ENCODE assay signal across 40 cellular contexts in genomic region chr7:141631525-141631924, GRCh38.
"Had no signal": no experiment of that assay in that cellular context is flagged by ENCODE, and none has a peak within 500 bp of the region (broad histone marks: within the 10 kb centered on the region; RNA-seq: fewer than 3 reads in every experiment).

No MANE protein-coding gene starts in this region.

- FAIRE-seq: astrocyte, bronchial epithelial cell had no signal

- H3K4me3 ChIP-seq: adrenal gland, ascending aorta, body of pancreas, breast epithelium, cardiac muscle cell had no signal

- DNase-seq: activated effector memory CD4-positive, alpha-beta T cell treated with anti-CD3 and anti-CD28 coated beads, Interleukin-2, amount 50 U/mL, for 16 hours; activated effector memory CD4-positive, alpha-beta T cell treated with Interleukin-2 at 50 U/mL for 16 hours; activated gamma-delta T cell; activated gamma-delta T cell treated with Interleukin-2 at 50 U/mL for 16 hours; activated naive CD4-positive, alpha-beta T cell; activated naive CD4-positive, alpha-beta T cell treated with anti-CD3 and anti-CD28 coated beads for 36 hours; activated naive CD4-positive, alpha-beta T cell treated with anti-CD3 and anti-CD28 coated beads, Interleukin-2, amount 10 ng/mL, durations not matched to agents 7 days and 5 days; activated naive CD4-positive, alpha-beta T cell treated with anti-CD3 and anti-CD28 coated beads, Interleukin-2, amount 50 U/mL, for 16 hours; activated naive CD4-positive, alpha-beta T cell treated with Interleukin-2 at 50 U/mL for 16 hours; activated naive CD8-positive, alpha-beta T cell treated with anti-CD3 and anti-CD28 coated beads for 36 hours; activated naive CD8-positive, alpha-beta T cell treated with anti-CD3 and anti-CD28 coated beads, Interleukin-2, amount 10 ng/mL, durations not matched to agents 7 days and 5 days; activated naive CD8-positive, alpha-beta T cell treated with anti-CD3 and anti-CD28 coated beads, Interleukin-2, amount 50 U/mL, for 24 hours; activated T-cell treated with anti-CD3 and anti-CD28 coated beads for 4 hours; activated T-cell treated with anti-CD3 and anti-CD28 coated beads, Interleukin-2, amount 50 U/mL, for 1 hour; activated T-cell treated with anti-CD3 and anti-CD28 coated beads, Interleukin-2, amount 50 U/mL, for 24 hours; activated T-cell treated with anti-CD3 and anti-CD28 coated beads, Interleukin-2, amount 50 U/mL, for 4 hours; activated T-cell treated with anti-CD3 and anti-CD28 coated beads, Interleukin-2, amount 50 U/mL, for 48 hours; activated T-cell treated with anti-CD3 and anti-CD28 coated beads, Interleukin-2, amount 50 U/mL, for 72 hours; adrenal gland; amniotic stem cell; amygdala; anterior cingulate cortex; aorta; body of pancreas; brain microvascular endothelial cell; caudate nucleus; central memory CD4-positive, alpha-beta T cell had no signal

- H3K9me3 Mint-ChIP-seq: activated naive CD4-positive, alpha-beta T cell treated with anti-CD3 and anti-CD28 coated beads for 36 hours; activated naive CD4-positive, alpha-beta T cell treated with anti-CD3 and anti-CD28 coated beads, Interleukin-2, amount 10 ng/mL, durations not matched to agents 7 days and 5 days; activated naive CD4-positive, alpha-beta T cell treated with anti-CD3 and anti-CD28 coated beads, Interleukin-2, amount 50 U/mL, for 24 hours; activated naive CD4-positive, alpha-beta T cell treated with anti-CD3 and anti-CD28 coated beads, Interleukin-2, amount 50 U/mL, for 72 hours; activated naive CD8-positive, alpha-beta T cell treated with anti-CD3 and anti-CD28 coated beads for 36 hours; activated naive CD8-positive, alpha-beta T cell treated with anti-CD3 and anti-CD28 coated beads, Interleukin-2, amount 10 ng/mL, durations not matched to agents 7 days and 5 days; activated naive CD8-positive, alpha-beta T cell treated with anti-CD3 and anti-CD28 coated beads, Interleukin-2, amount 50 U/mL, for 24 hours; activated T-cell treated with anti-CD3 and anti-CD28 coated beads, Interleukin-2, amount 50 U/mL, for 24 hours; activated T-cell treated with anti-CD3 and anti-CD28 coated beads, Interleukin-2, amount 50 U/mL, for 4 hours; activated T-cell treated with anti-CD3 and anti-CD28 coated beads, Interleukin-2, amount 50 U/mL, for 72 hours; activated T-helper 1 cell treated with anti-CD3 and anti-CD28 coated beads, Interleukin-12 subunit alpha, Interleukin-12 subunit beta, Interleukin-2, Interleukin-4 antibody, amounts not matched to agents 30 ng/mL and 10 ng/mL and 1 ng/mL, durations not matched to agents 14 hours and 24 hours and 36 hours; activated T-helper 17 cell treated with anti-CD3 and anti-CD28 coated beads, Interleukin-2, amount 50 U/mL, for 72 hours; activated T-helper 2 cell treated with anti-CD3 and anti-CD28 coated beads, Interferon-gamma antibody, Interleukin-2, Interleukin-4, amounts not matched to agents 10 μg/mL and 5 μg/mL and 100 μg/mL, durations not matched to agents 14 hours and 24 hours and 36 hours; brain; central memory CD8-positive, alpha-beta T cell had no signal

- H3K4me1 ChIP-seq: adrenal gland, ascending aorta, body of pancreas, breast epithelium had no signal

- H3K36me3 ChIP-seq: adrenal gland, brain microvascular endothelial cell, breast epithelium, cardiac muscle cell had no signal

- H3K27ac Mint-ChIP-seq: activated naive CD4-positive, alpha-beta T cell treated with anti-CD3 and anti-CD28 coated beads for 36 hours; activated naive CD4-positive, alpha-beta T cell treated with anti-CD3 and anti-CD28 coated beads, Interleukin-2, amount 10 ng/mL, durations not matched to agents 7 days and 5 days; activated naive CD4-positive, alpha-beta T cell treated with anti-CD3 and anti-CD28 coated beads, Interleukin-2, amount 50 U/mL, for 24 hours; activated naive CD4-positive, alpha-beta T cell treated with anti-CD3 and anti-CD28 coated beads, Interleukin-2, amount 50 U/mL, for 72 hours; activated naive CD8-positive, alpha-beta T cell; activated naive CD8-positive, alpha-beta T cell treated with anti-CD3 and anti-CD28 coated beads for 36 hours; activated naive CD8-positive, alpha-beta T cell treated with anti-CD3 and anti-CD28 coated beads, Interleukin-2, amount 10 ng/mL, durations not matched to agents 7 days and 5 days; activated naive CD8-positive, alpha-beta T cell treated with anti-CD3 and anti-CD28 coated beads, Interleukin-2, amount 50 U/mL, for 24 hours; activated T-cell treated with anti-CD3 and anti-CD28 coated beads, Interleukin-2, amount 50 U/mL, for 24 hours; activated T-cell treated with anti-CD3 and anti-CD28 coated beads, Interleukin-2, amount 50 U/mL, for 72 hours; activated T-helper 1 cell treated with anti-CD3 and anti-CD28 coated beads, Interleukin-12 subunit alpha, Interleukin-12 subunit beta, Interleukin-2, Interleukin-4 antibody, amounts not matched to agents 30 ng/mL and 10 ng/mL and 1 ng/mL, durations not matched to agents 14 hours and 24 hours and 36 hours; activated T-helper 17 cell treated with anti-CD3 and anti-CD28 coated beads, Interleukin-2, amount 50 U/mL, for 72 hours; activated T-helper 2 cell treated with anti-CD3 and anti-CD28 coated beads, Interferon-gamma antibody, Interleukin-2, Interleukin-4, amounts not matched to agents 10 μg/mL and 5 μg/mL and 100 μg/mL, durations not matched to agents 14 hours and 24 hours and 36 hours; brain had no signal

- H3K4me1 Mint-ChIP-seq: activated naive CD4-positive, alpha-beta T cell treated with anti-CD3 and anti-CD28 coated beads, Interleukin-2, amount 10 ng/mL, durations not matched to agents 7 days and 5 days; activated naive CD4-positive, alpha-beta T cell treated with anti-CD3 and anti-CD28 coated beads, Interleukin-2, amount 50 U/mL, for 24 hours; activated naive CD8-positive, alpha-beta T cell treated with anti-CD3 and anti-CD28 coated beads for 36 hours; activated naive CD8-positive, alpha-beta T cell treated with anti-CD3 and anti-CD28 coated beads, Interleukin-2, amount 10 ng/mL, durations not matched to agents 7 days and 5 days; activated naive CD8-positive, alpha-beta T cell treated with anti-CD3 and anti-CD28 coated beads, Interleukin-2, amount 50 U/mL, for 24 hours; activated T-helper 17 cell treated with anti-CD3 and anti-CD28 coated beads, Interleukin-2, amount 50 U/mL, for 72 hours; brain; central memory CD8-positive, alpha-beta T cell had no signal

- H3K27ac ChIP-seq: adrenal gland, ascending aorta, body of pancreas, brain microvascular endothelial cell, breast epithelium, cardiac muscle cell had no signal

- H3K9me3 ChIP-seq: adrenal gland, ascending aorta, body of pancreas, breast epithelium had no signal

- H3K27me3 ChIP-seq: adrenal gland, ascending aorta, body of pancreas, brain microvascular endothelial cell, breast epithelium, cardiac muscle cell had no signal

- ATAC-seq: activated naive CD4-positive, alpha-beta T cell treated with anti-CD3 and anti-CD28 coated beads, Interleukin-2, amount 50 U/mL, for 72 hours; activated naive CD8-positive, alpha-beta T cell treated with anti-CD3 and anti-CD28 coated beads, Interleukin-2, amount 50 U/mL, for 24 hours; activated T-cell treated with anti-CD3 and anti-CD28 coated beads, Interleukin-2, amount 50 U/mL, for 4 hours; activated T-cell treated with anti-CD3 and anti-CD28 coated beads, Interleukin-2, amount 50 U/mL, for 72 hours; activated T-helper 17 cell treated with anti-CD3 and anti-CD28 coated beads, Interleukin-2, amount 50 U/mL, for 72 hours; body of pancreas had no signal

- H3K27me3 Mint-ChIP-seq: activated naive CD4-positive, alpha-beta T cell treated with anti-CD3 and anti-CD28 coated beads, Interleukin-2, amount 10 ng/mL, durations not matched to agents 7 days and 5 days; activated naive CD4-positive, alpha-beta T cell treated with anti-CD3 and anti-CD28 coated beads, Interleukin-2, amount 50 U/mL, for 24 hours; activated naive CD8-positive, alpha-beta T cell; activated naive CD8-positive, alpha-beta T cell treated with anti-CD3 and anti-CD28 coated beads for 36 hours; activated naive CD8-positive, alpha-beta T cell treated with anti-CD3 and anti-CD28 coated beads, Interleukin-2, amount 10 ng/mL, durations not matched to agents 7 days and 5 days; activated naive CD8-positive, alpha-beta T cell treated with anti-CD3 and anti-CD28 coated beads, Interleukin-2, amount 50 U/mL, for 24 hours; activated T-cell treated with anti-CD3 and anti-CD28 coated beads, Interleukin-2, amount 50 U/mL, for 24 hours; activated T-helper 17 cell treated with anti-CD3 and anti-CD28 coated beads, Interleukin-2, amount 50 U/mL, for 72 hours; brain; central memory CD8-positive, alpha-beta T cell had no signal

- H3K4me3 Mint-ChIP-seq: activated naive CD4-positive, alpha-beta T cell treated with anti-CD3 and anti-CD28 coated beads for 36 hours; activated naive CD4-positive, alpha-beta T cell treated with anti-CD3 and anti-CD28 coated beads, Interleukin-2, amount 10 ng/mL, durations not matched to agents 7 days and 5 days; activated naive CD4-positive, alpha-beta T cell treated with anti-CD3 and anti-CD28 coated beads, Interleukin-2, amount 50 U/mL, for 24 hours; activated naive CD8-positive, alpha-beta T cell; activated naive CD8-positive, alpha-beta T cell treated with anti-CD3 and anti-CD28 coated beads for 36 hours; activated naive CD8-positive, alpha-beta T cell treated with anti-CD3 and anti-CD28 coated beads, Interleukin-2, amount 10 ng/mL, durations not matched to agents 7 days and 5 days; activated naive CD8-positive, alpha-beta T cell treated with anti-CD3 and anti-CD28 coated beads, Interleukin-2, amount 50 U/mL, for 24 hours; activated T-cell treated with anti-CD3 and anti-CD28 coated beads, Interleukin-2, amount 50 U/mL, for 24 hours; activated T-cell treated with anti-CD3 and anti-CD28 coated beads, Interleukin-2, amount 50 U/mL, for 4 hours; activated T-cell treated with anti-CD3 and anti-CD28 coated beads, Interleukin-2, amount 50 U/mL, for 72 hours; activated T-helper 1 cell treated with anti-CD3 and anti-CD28 coated beads, Interleukin-12 subunit alpha, Interleukin-12 subunit beta, Interleukin-2, Interleukin-4 antibody, amounts not matched to agents 30 ng/mL and 10 ng/mL and 1 ng/mL, durations not matched to agents 14 hours and 24 hours and 36 hours; activated T-helper 17 cell treated with anti-CD3 and anti-CD28 coated beads, Interleukin-2, amount 50 U/mL, for 72 hours; brain; central memory CD8-positive, alpha-beta T cell had no signal
